ENCODE assay signal across 8 cellular contexts in the genomic region with DNA sequence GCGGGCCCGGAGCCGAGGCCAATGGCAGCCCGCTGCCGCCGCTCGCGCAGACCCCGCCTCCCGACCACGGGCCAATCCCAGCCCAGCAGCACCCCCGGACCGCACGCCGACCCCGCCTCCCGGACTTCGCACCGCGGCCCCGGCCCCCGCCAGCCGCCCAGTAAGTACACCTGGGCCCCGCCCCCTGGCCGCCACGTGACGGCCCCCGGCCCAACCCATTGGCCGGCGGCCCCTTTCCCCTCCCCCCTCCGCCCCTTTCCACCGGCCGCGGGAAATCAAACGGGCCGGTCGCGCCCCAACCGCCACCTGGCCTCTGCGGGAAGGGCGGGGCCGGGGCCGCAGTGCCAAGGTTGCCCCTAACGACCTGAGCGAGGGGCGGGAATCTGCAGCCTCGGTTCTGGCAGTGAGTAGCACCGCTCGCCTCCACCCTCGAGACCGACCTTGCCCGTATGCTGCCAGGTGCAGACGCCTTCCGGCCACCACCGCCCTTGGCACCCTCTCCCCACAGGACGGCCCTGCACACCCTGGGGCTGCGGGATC. TPM values are rescaled to one million over a fixed set of nuclear protein-coding genes. Genes with fewer than 3 reads are reported as not detected.
DNase-seq lines count a peak whose midpoint lies in the region; ATAC-seq and TF ChIP-seq lines count a peak whose summit lies in the region.

A gene (minus strand): TSS at position 26 of the 540 bp plus-strand sequence. CDS start 139 bp downstream, outside the sequence.

- peak; percentile 53 to 78 (median 63) for DNase-seq in CD4-positive, alpha-beta memory T cell
- DNase-seq in glomerular visceral epithelial cell (ENCODE audit: extremely low spot score) (peak; percentile 48), prostate gland (ENCODE audit: low spot score) (peak; percentile 57)

- H3K27ac Mint-ChIP-seq in CD4-positive, alpha-beta memory T cell, result peak within 1 kb of the TSS in 6 of 7 donors; percentile 24 to 91 (median 74)
- H3K27ac Mint-ChIP-seq in activated T-helper 17 cell treated with anti-CD3 and anti-CD28 coated beads, Interleukin-2, amount 50 U/mL, for 72 hours, result no peak within 1 kb of the TSS

- CTCF ChIA-PET in CD4-positive, alpha-beta memory T cell (lab: Charles Lee; ENCODE audit: partially characterized antibody), result no interaction called here

- no peaks in the 10 kb centered on the region for H3K27me3 ChIP-seq in CD4-positive, alpha-beta memory T cell (ENCODE audit: insufficient read depth, low read length)
- no peaks in the 10 kb centered on the region for H3K27me3 ChIP-seq in OCI-LY1 (ENCODE audit: insufficient read depth, low read length)
- no peaks in the 10 kb centered on the region for H3K27me3 ChIP-seq in prostate gland (replicated peaks; ENCODE audit: insufficient read depth)

- intact Hi-C loops in CD4-positive, alpha-beta memory T cell (cut with micrococcal nuclease), result loop anchor here (10.0 kb wide), 1 partner anchor 160 kb away; no protein-coding TSS in a partner anchor
- intact Hi-C loops in prostate gland (cut with DNase I), result no loop called here

- no peak within 1 kb of the TSS for H3K9ac ChIP-seq in OCI-LY1 (ENCODE audit: low read length)

- no peak within 1 kb of the TSS for H2AFZ ChIP-seq in OCI-LY1 (ENCODE audit: low read length)

- peak within 1 kb of the TSS; percentile 74 to 96 (median 81) for H3K4me3 Mint-ChIP-seq in CD4-positive, alpha-beta memory T cell
- peak within 1 kb of the TSS; percentile 80 for H3K4me3 Mint-ChIP-seq in activated T-helper 17 cell treated with anti-CD3 and anti-CD28 coated beads, Interleukin-2, amount 50 U/mL, for 72 hours

- peaks cover 2 to 19% of the 10 kb centered on the region in 2 donors for H3K27me3 Mint-ChIP-seq in CD4-positive, alpha-beta memory T cell
- H3K27me3 Mint-ChIP-seq in activated T-helper 17 cell treated with anti-CD3 and anti-CD28 coated beads, Interleukin-2, amount 50 U/mL, for 72 hours, result peaks cover 16% of the 10 kb centered on the region

- no peaks in the 10 kb centered on the region for H3K9me2 ChIP-seq in OCI-LY1 (ENCODE audit: low read depth, low read length)

- H3K4me2 ChIP-seq in OCI-LY1 (ENCODE audit: low read length), result peak within 1 kb of the TSS; percentile 63

- no peaks in the 10 kb centered on the region for H4K20me1 ChIP-seq in OCI-LY1 (ENCODE audit: insufficient read depth, low read length)

- no peaks in the 10 kb centered on the region for H3K36me3 Mint-ChIP-seq in CD4-positive, alpha-beta memory T cell
- no peaks in the 10 kb centered on the region for H3K36me3 Mint-ChIP-seq in activated T-helper 17 cell treated with anti-CD3 and anti-CD28 coated beads, Interleukin-2, amount 50 U/mL, for 72 hours (ENCODE audit: low read depth)

- H3K27ac ChIP-seq in CD4-positive, alpha-beta memory T cell (ENCODE audit: low read depth, low read length), result no peak within 1 kb of the TSS
- H3K27ac ChIP-seq in OCI-LY1 (ENCODE audit: low read depth, low read length, poor library complexity, severe bottlenecking) (no peak within 1 kb of the TSS), prostate gland (no peak within 1 kb of the TSS)

- H3K79me2 ChIP-seq in OCI-LY1 (ENCODE audit: insufficient read depth, low read length), result no peaks in the 10 kb centered on the region

- H3K9me3 Mint-ChIP-seq in CD4-positive, alpha-beta memory T cell, result no peaks in the 10 kb centered on the region
- no peaks in the 10 kb centered on the region for H3K9me3 Mint-ChIP-seq in activated T-helper 17 cell treated with anti-CD3 and anti-CD28 coated beads, Interleukin-2, amount 50 U/mL, for 72 hours

- no peaks in the 10 kb centered on the region for H3F3A ChIP-seq in OCI-LY1 (ENCODE audit: insufficient read depth, low read length)

- H3K4me1 Mint-ChIP-seq in CD4-positive, alpha-beta memory T cell, result peaks cover 7 to 31% (median 18%) of the 10 kb centered on the region in 4 donors
- H3K4me1 Mint-ChIP-seq in activated T-helper 17 cell treated with anti-CD3 and anti-CD28 coated beads, Interleukin-2, amount 50 U/mL, for 72 hours, result peaks cover 5% of the 10 kb centered on the region

- peak within 1 kb of the TSS in 1 of 2 donors; percentile 41 for H3K4me3 ChIP-seq in CD4-positive, alpha-beta memory T cell (ENCODE audit: low read length in 2 of 2)
- peak within 1 kb of the TSS; percentile 38 for H3K4me3 ChIP-seq in OCI-LY1 (ENCODE audit: low read depth, low read length, poor library complexity, severe bottlenecking)
- peak within 1 kb of the TSS; percentile 3 to 23 for H3K4me3 ChIP-seq in prostate gland

- ATAC-seq in HG03521 (IDR thresholded peaks at IDR 0.05; ENCODE audit: unreplicated experiment), result peak; percentile 54
- peak; percentile 77 for ATAC-seq in activated T-helper 17 cell treated with anti-CD3 and anti-CD28 coated beads, Interleukin-2, amount 50 U/mL, for 72 hours (replicated peaks)
- ATAC-seq in HG03139 (IDR thresholded peaks at IDR 0.05; ENCODE audit: unreplicated experiment), result no peak
- no peak for ATAC-seq in GM21786 (IDR thresholded peaks at IDR 0.05; ENCODE audit: unreplicated experiment)

- H3K36me3 ChIP-seq in CD4-positive, alpha-beta memory T cell (ENCODE audit: insufficient read depth, low read length), result no peaks in the 10 kb centered on the region
- H3K36me3 ChIP-seq in OCI-LY1 (ENCODE audit: insufficient read depth, low read length), result no peaks in the 10 kb centered on the region
- no peaks in the 10 kb centered on the region for H3K36me3 ChIP-seq in prostate gland

- TF ChIP-seq POLR2A in prostate gland (IDR thresholded peaks at IDR 0.05), result no peak

- H3K9me3 ChIP-seq in CD4-positive, alpha-beta memory T cell (ENCODE audit: control insufficient read depth in 1 of 2, low read length in 2 of 2), result no peaks in the 10 kb centered on the region
- H3K9me3 ChIP-seq in OCI-LY1 (ENCODE audit: low read length) (no peaks in the 10 kb centered on the region), prostate gland (no peaks in the 10 kb centered on the region)

- TF ChIP-seq CTCF in OCI-LY1 (IDR thresholded peaks at IDR 0.05; ENCODE audit: low read length) (no peak), prostate gland (IDR thresholded peaks at IDR 0.05) (no peak)

- H3K4me1 ChIP-seq in CD4-positive, alpha-beta memory T cell (ENCODE audit: insufficient read depth, low read length), result peaks cover 26% of the 10 kb centered on the region
- H3K4me1 ChIP-seq in OCI-LY1 (ENCODE audit: insufficient read depth, low read length, severe bottlenecking) (peaks cover 19% of the 10 kb centered on the region), prostate gland (replicated peaks) (peaks cover 13% of the 10 kb centered on the region)

- POLR2A ChIA-PET in CD4-positive, alpha-beta memory T cell (lab: Charles Lee; ENCODE audit: partially characterized antibody), result no interaction called here

- WGBS in prostate gland, result 3% methylated on average over 57 of the region's 57 CpGs

RNA-seq across cellular contexts. Expression of the gene that starts here (rescaled TPM):
- under 1 TPM; 0.26 to 0.39 TPM for total RNA-seq in CD4-positive, alpha-beta memory T cell
- polyA plus RNA-seq in CD4-positive, alpha-beta memory T cell, result not detected
- under 1 TPM; 0.15 to 0.26 TPM for total RNA-seq in activated T-helper 17 cell treated with anti-CD3 and anti-CD28 coated beads, Interleukin-2, amount 50 U/mL, for 72 hours
- total RNA-seq in prostate gland, result 10 to 100 TPM in 1 of 2 donors, under 1 TPM in 1; 0.64 to 49.1 TPM

Comparison
In these comparisons a context has a peak if more than half of its experiments do, and no peak if none do; other contexts are left out.
1. Peak in DNase-seq in CD4-positive, alpha-beta memory T cell; RNA of the gene not detected or under 1 TPM.
2. Peak in ATAC-seq in activated T-helper 17 cell treated with anti-CD3 and anti-CD28 coated beads, Interleukin-2, amount 50 U/mL, for 72 hours; RNA of the gene not detected or under 1 TPM.